Comparison of ENCODE assay signal across 31 cellular contexts in genomic region chr1:192122668-192123067, GRCh38. TPM values are rescaled to one million over a fixed set of nuclear protein-coding genes. Genes with fewer than 3 reads are reported as not detected.
DNase-seq lines count a peak whose midpoint lies in the region; ATAC-seq, FAIRE-seq and TF ChIP-seq lines count a peak whose summit lies in the region.
"Had no signal": no experiment of that assay in that cellular context is flagged by ENCODE, and none has a peak within 500 bp of the region (broad histone marks: within the 10 kb centered on the region; RNA-seq: fewer than 3 reads in every experiment).

No MANE protein-coding gene starts in this region.

- POLR2A ChIA-PET in K562 (lab: Yijun Ruan, JAX): interaction anchor here (0.5 to 2.0 kb wide), 2 partner anchors 15 to 43 kb away, joined by 3 to 8 read pairs; no protein-coding TSS in a partner anchor

- CTCF ChIA-PET in K562 (lab: Yijun Ruan, JAX; ENCODE audit: low intra/inter-chr PET ratio): no interaction called here

- no peak for TF ChIP-seq POLR2A in K562 (conservative IDR thresholded peaks at IDR 0.05)

- peak overlapping the region; percentile 89; the same call in 1 of the 2 replicates for H2AFZ ChIP-seq in K562 (ENCODE audit: low read depth, low read length)

- H3K4me2 ChIP-seq in K562 (ENCODE audit: insufficient read depth, low read length): no peak overlapping the region
- H3K4me2 ChIP-seq: A549; BLaER1 treated with 17β-estradiol and CSF1 and Interleukin-3, amounts not matched to agents 10 nM and 100 nM had no signal

- no peak for TF ChIP-seq EP300 in K562 (IDR thresholded peaks at IDR 0.05; ENCODE audit: low read length)

- H3K27me3 ChIP-seq in K562 (ENCODE audit: control insufficient read depth in 2 of 2, insufficient read depth in 2 of 2, low read length in 2 of 2) (no peaks in the 10 kb centered on the region), small intestine (ENCODE audit: control insufficient read depth in 2 of 2, insufficient read depth in 2 of 2, low read length in 2 of 2) (no peaks in the 10 kb centered on the region), upper lobe of right lung (no peaks in the 10 kb centered on the region)
- H3K27me3 ChIP-seq: BLaER1 treated with 17β-estradiol and CSF1 and Interleukin-3, amounts not matched to agents 10 nM and 100 nM had no signal

- no peaks in the 10 kb centered on the region; the same call in 2 of the 3 replicates for H3K36me3 ChIP-seq in K562 (ENCODE audit: control insufficient read depth, insufficient read depth, low read length)
- no peaks in the 10 kb centered on the region for H3K36me3 ChIP-seq in kidney (ENCODE audit: control insufficient read depth in 1 of 2, insufficient read depth in 2 of 2, low read length in 2 of 2)
- H3K36me3 ChIP-seq in small intestine (ENCODE audit: control insufficient read depth in 2 of 2, insufficient read depth in 2 of 2, low read length in 2 of 2): no peaks in the 10 kb centered on the region
- no peaks in the 10 kb centered on the region for H3K36me3 ChIP-seq in upper lobe of right lung
- H3K36me3 ChIP-seq: BLaER1 treated with 17β-estradiol and CSF1 and Interleukin-3, amounts not matched to agents 10 nM and 100 nM had no signal

- H3K4me1 ChIP-seq in K562 (replicated peaks in 1 of 2; ENCODE audit: control insufficient read depth in 2 of 2, insufficient read depth in 2 of 2, low read length in 2 of 2): peaks cover 0 to 11% of the 10 kb centered on the region in 2 experiments; a peak in 3 of 5 replicates
- H3K4me1 ChIP-seq in kidney (ENCODE audit: control insufficient read depth in 1 of 2, insufficient read depth in 1 of 2, low read depth in 1 of 2, low read length in 2 of 2): no peaks in the 10 kb centered on the region
- no peaks in the 10 kb centered on the region for H3K4me1 ChIP-seq in small intestine (ENCODE audit: control insufficient read depth in 2 of 2, insufficient read depth in 1 of 2, low read depth in 1 of 2, low read length in 1 of 2)
- no peaks in the 10 kb centered on the region for H3K4me1 ChIP-seq in upper lobe of right lung
- H3K4me1 ChIP-seq: A549 had no signal

- 0 out of 2 replicates have a peak, but pooled peaks cover 3% of the 10 kb centered on the region for H3K9me3 ChIP-seq in K562 (replicated peaks; ENCODE audit: control insufficient read depth, insufficient read depth, low read depth, low read length)
- H3K9me3 ChIP-seq in kidney (ENCODE audit: control insufficient read depth in 1 of 2, low read length in 2 of 2): no peaks in the 10 kb centered on the region
- no peaks in the 10 kb centered on the region for H3K9me3 ChIP-seq in small intestine (ENCODE audit: control insufficient read depth, low read depth)
- no peaks in the 10 kb centered on the region for H3K9me3 ChIP-seq in upper lobe of right lung
- H3K9me3 ChIP-seq: A549 had no signal

- intact Hi-C loops in K562 (cut with micrococcal nuclease) (no loop called here), kidney (cut with DNase I) (no loop called here), upper lobe of right lung (cut with DNase I) (no loop called here)

- TF ChIP-seq CTCF in K562 (IDR thresholded peaks at IDR 0.05 in 2 of 3, conservative IDR thresholded peaks at IDR 0.05 in 1 of 3; ENCODE audit: insufficient read depth in 2 of 3, low read depth in 1 of 3, low read length in 3 of 3) (no peak), kidney (IDR thresholded peaks at IDR 0.05; ENCODE audit: borderline replicate concordance, extremely low read depth, insufficient read depth) (no peak), upper lobe of right lung (IDR thresholded peaks at IDR 0.05) (no peak)

- H3K9me1 ChIP-seq in K562 (ENCODE audit: control insufficient read depth, insufficient read depth, low read length): no peaks in the 10 kb centered on the region

- H3K4me3 ChIP-seq in K562: no peak overlapping the region
- no peak overlapping the region for H3K4me3 ChIP-seq in kidney (ENCODE audit: low read length in 2 of 2)
- no peak overlapping the region for H3K4me3 ChIP-seq in small intestine (ENCODE audit: low read depth in 1 of 2, low read length in 2 of 2)
- no peak overlapping the region for H3K4me3 ChIP-seq in upper lobe of right lung
- H3K4me3 ChIP-seq: A549; BLaER1 treated with 17β-estradiol and CSF1 and Interleukin-3, amounts not matched to agents 10 nM and 100 nM; GM12878 had no signal

- H3K27ac ChIP-seq in K562 (ENCODE audit: extremely low read depth, low read depth, low read length) (peak overlapping the region; percentile 79; the same call in 2 of the 3 replicates), kidney (ENCODE audit: low read depth in 2 of 2, low read length in 2 of 2) (no peak overlapping the region), small intestine (ENCODE audit: low read depth in 1 of 2, low read length in 1 of 2) (no peak overlapping the region), upper lobe of right lung (no peak overlapping the region)
- H3K27ac ChIP-seq: A549; BLaER1 treated with 17β-estradiol and CSF1 and Interleukin-3, amounts not matched to agents 10 nM and 100 nM; C4-2B had no signal

- ATAC-seq in K562 (no peak), upper lobe of right lung (no peak), HG02759 (IDR thresholded peaks at IDR 0.05; ENCODE audit: unreplicated experiment) (no peak)
- ATAC-seq: A549, GM12878 had no signal

- TF ChIP-seq RAD21 in K562 (CRISPR knock-in tag; conservative IDR thresholded peaks at IDR 0.05 in 1 of 2, IDR thresholded peaks at IDR 0.05 in 1 of 2): no peak

- no peak for DNase-seq in K562 (ENCODE audit: extremely low read depth in 1 of 4, low spot score in 3 of 4)
- no peak for DNase-seq in kidney
- no peak for DNase-seq in small intestine
- DNase-seq in upper lobe of right lung: no peak
- no peak for DNase-seq in effector CD4-positive, alpha-beta T cell
- DNase-seq in CD1c-positive myeloid dendritic cell (ENCODE audit: extremely low spot score): no peak
- DNase-seq: 8988T; AML-193; CD4-positive, alpha-beta memory T cell; CD4-positive, CD25-positive, alpha-beta regulatory T cell; CD8-positive, alpha-beta memory T cell; COR-L47; DMS 273 treated with DMSO at 0.1 percent for 48 hours; DMS153; DMS53; DMS79; DND-41; EL; GDM1 had no signal

- FAIRE-seq in TTC549 (lab: Jason Lieb, UNC) (peak; percentile 82), K562 (lab: Jason Lieb, UNC) (no peak), kidney (lab: Jason Lieb, UNC) (peak; percentile 53), small intestine (lab: Jason Lieb, UNC) (peak; percentile 26)
- FAIRE-seq: A549, GM12878, GM12892, GM18507 had no signal

- H4K20me1 ChIP-seq in K562 (replicated peaks; ENCODE audit: control insufficient read depth, insufficient read depth, low read length): no peaks in the 10 kb centered on the region
- H4K20me1 ChIP-seq: BLaER1 treated with 17β-estradiol and CSF1 and Interleukin-3, amounts not matched to agents 10 nM and 100 nM had no signal

- no peak overlapping the region for H3K9ac ChIP-seq in K562 (ENCODE audit: insufficient read depth in 1 of 2, low read depth in 2 of 2, low read length in 2 of 2)
- H3K9ac ChIP-seq in kidney (ENCODE audit: low read length in 2 of 2): no peak overlapping the region
- H3K9ac ChIP-seq: BLaER1 treated with 17β-estradiol and CSF1 and Interleukin-3, amounts not matched to agents 10 nM and 100 nM had no signal

- no TSS peak for BruUV-seq in K562 (replicated peaks; lab: Mats Ljungman, UMichigan)

- H3K79me2 ChIP-seq in K562 (ENCODE audit: control insufficient read depth, insufficient read depth, low read length): no peaks in the 10 kb centered on the region

- in situ Hi-C loops in K562 (cut with MboI): no loop called here

TF ChIP-seq in K562, 482 proteins besides CTCF, POLR2A, EP300 and RAD21 (continues in another document):
- TF ChIP-seq DACH1 (IDR thresholded peaks at IDR 0.05; ENCODE audit: partially characterized antibody) (peak; percentile 99), MCM7 (IDR thresholded peaks at IDR 0.05) (peak in 1 of 2 experiments; percentile 87; a peak in 1 of 4 replicates)

RNA-seq across cellular contexts. Expression of gene RGS18, which starts 35.6 kb away (rescaled TPM):
- not detected in 2 replicates for total RNA-seq in K562 (2011; cell fraction: chromatin; rRNA removed; ENCODE audit: low replicate concordance)
- not detected in 2 replicates for total RNA-seq in K562 (2011; cell fraction: nucleolus; rRNA removed)
- not detected in 2 replicates for total RNA-seq in K562 (2011; cell fraction: nucleoplasm; rRNA removed)
- total RNA-seq in K562 (2014; rRNA removed) (not detected in 2 replicates), K562 (2014; rRNA removed; fragmentation: Illumina TruSeq; extraction: Trizol) (0.10 TPM in 1 of 2 replicates, not detected in the other), K562 (2015; rRNA removed; fragmentation: Illumina TruSeq; extraction: Trizol) (0.11 and 0.19 TPM in 2 replicates), K562 (2021) (not detected in 2 replicates), kidney (6.2 TPM), upper lobe of right lung (9.1 TPM)
- polyA plus RNA-seq in K562 (2011; rRNA removed) (0.06 TPM in 1 of 2 replicates, not detected in the other), K562 (2014; fragmentation: Illumina TruSeq; extraction: Trizol) (0.04 and 0.08 TPM in 2 replicates), K562 (2014; fragmentation: Nextera tagmentation; extraction: Ambion mirVana) (under 1 TPM in 1 of 2 experiments, not detected in 1; 0.03 TPM), K562 (2014; rRNA removed) (not detected in 2 replicates), kidney (ENCODE audit: insufficient read depth, low read depth, low replicate concordance) (0.34 TPM), small intestine (1 to 10 TPM in 1 of 3 donors, under 1 TPM in 2; 0.48 to 4.9 (median 0.67) TPM)
- polyA plus RNA-seq in K562 (2011; cell fraction: cytosol; rRNA removed): 0.03 TPM in 1 of 2 replicates, not detected in the other
- polyA plus RNA-seq in K562 (2011; cell fraction: nucleus; rRNA removed): not detected in 2 replicates
- 0.07 and 0.09 TPM in 2 replicates for polyA plus RNA-seq in K562 (2012)
- polyA minus RNA-seq in K562 (2011; rRNA and poly(A)+ RNA removed): 0.12 TPM in 1 of 2 replicates, not detected in the other
- not detected in 2 replicates for polyA minus RNA-seq in K562 (2011; cell fraction: cytosol; rRNA and poly(A)+ RNA removed)
- 0.22 TPM in 1 of 2 replicates, not detected in the other for polyA minus RNA-seq in K562 (2011; cell fraction: nucleus; rRNA and poly(A)+ RNA removed)
- total RNA-seq: B cell, Daoy, G401, GM12878 had no signal
- polyA plus RNA-seq: A549, BJ, GM12878 had no signal
